8 cellular contexts compared by ENCODE assay signal in genomic region chr6:161226005-161226964, GRCh38. TPM values are rescaled to one million over a fixed set of nuclear protein-coding genes. Genes with fewer than 3 reads are reported as not detected.
DNase-seq lines count a peak whose midpoint lies in the region; ATAC-seq and TF ChIP-seq lines count a peak whose summit lies in the region.
"Had no signal": no experiment of that assay in that cellular context is flagged by ENCODE, and none has a peak within 500 bp of the region (broad histone marks: within the 10 kb centered on the region; RNA-seq: fewer than 3 reads in every experiment).

No MANE protein-coding gene starts in this region.

- intact Hi-C loops in posterior vena cava (cut with DNase I) (no loop called here), transverse colon (cut with DNase I; ENCODE audit: low total_unique reads) (no loop called here)

- peak overlapping the region; percentile 70 for H3K4me3 Mint-ChIP-seq in activated naive CD8-positive, alpha-beta T cell treated with anti-CD3 and anti-CD28 coated beads, Interleukin-2, amount 10 ng/mL, durations not matched to agents 7 days and 5 days
- H3K4me3 Mint-ChIP-seq in progenitor cell of endocrine pancreas (ENCODE audit: low read depth) = no peak overlapping the region

- H3K27me3 ChIP-seq in transverse colon = no peaks in the 10 kb centered on the region

- no peaks in the 10 kb centered on the region for H3K36me3 ChIP-seq in transverse colon

- peak overlapping the region; percentile 82 for H3K27ac Mint-ChIP-seq in activated naive CD8-positive, alpha-beta T cell treated with anti-CD3 and anti-CD28 coated beads, Interleukin-2, amount 10 ng/mL, durations not matched to agents 7 days and 5 days
- peak overlapping the region; percentile 49 for H3K27ac Mint-ChIP-seq in progenitor cell of endocrine pancreas

- in situ Hi-C loops in transverse colon (cut with MboI; ENCODE audit: low pct_ligation_motif_present in 1 of 4, low pct_unique_long_range_greater_than_20kb in 1 of 4, low sequenced_read_pairs in 3 of 4) = no loop called here

- WGBS in transverse colon (ENCODE audit: low coverage in 1 of 2), 2 donors = 37 to 71% methylated on average over 2 to 8 of the region's 8 CpGs

- peaks cover 7% of the 10 kb centered on the region for H3K36me3 Mint-ChIP-seq in activated naive CD8-positive, alpha-beta T cell treated with anti-CD3 and anti-CD28 coated beads, Interleukin-2, amount 10 ng/mL, durations not matched to agents 7 days and 5 days
- peaks cover 30% of the 10 kb centered on the region for H3K36me3 Mint-ChIP-seq in progenitor cell of endocrine pancreas (ENCODE audit: insufficient read depth)

- no peak overlapping the region for H3K4me3 ChIP-seq in transverse colon

- TF ChIP-seq POLR2A in transverse colon (IDR thresholded peaks at IDR 0.05) = no peak

- H3K9me3 ChIP-seq in transverse colon = no peaks in the 10 kb centered on the region

- H3K4me1 ChIP-seq in transverse colon = peaks cover 0 to 16% (median 4%) of the 10 kb centered on the region in 4 donors

- peak; percentile 34 for DNase-seq in activated naive CD8-positive, alpha-beta T cell treated with anti-CD3 and anti-CD28 coated beads, Interleukin-2, amount 10 ng/mL, durations not matched to agents 7 days and 5 days
- no peak for DNase-seq in progenitor cell of endocrine pancreas (ENCODE audit: low spot score, unreplicated experiment)
- DNase-seq in posterior vena cava (ENCODE audit: low spot score) = no peak
- DNase-seq in transverse colon = no peak
- no peak for DNase-seq in SHP77 (lab: John Stamatoyannopoulos, UW)
- DNase-seq: NCI-H2081 treated with DMSO at 0.1 percent for 48 hours had no signal

- POLR2A ChIA-PET in activated naive CD8-positive, alpha-beta T cell treated with anti-CD3 and anti-CD28 coated beads, Interleukin-2, amount 10 ng/mL, durations not matched to agents 7 days and 5 days (lab: Charles Lee) = interaction anchor here (0.9 kb wide), 1 partner anchor 48 kb away, joined by 5 read pairs; the partner anchor contains the start of gene AGPAT4

- no peak for TF ChIP-seq EP300 in transverse colon (IDR thresholded peaks at IDR 0.05; ENCODE audit: low read depth)

- TF ChIP-seq CTCF in progenitor cell of endocrine pancreas (IDR thresholded peaks at IDR 0.05; ENCODE audit: unreplicated experiment) (no peak), transverse colon (IDR thresholded peaks at IDR 0.05) (no peak)

- no peaks in the 10 kb centered on the region for H3K27me3 Mint-ChIP-seq in activated naive CD8-positive, alpha-beta T cell treated with anti-CD3 and anti-CD28 coated beads, Interleukin-2, amount 10 ng/mL, durations not matched to agents 7 days and 5 days
- no peaks in the 10 kb centered on the region for H3K27me3 Mint-ChIP-seq in progenitor cell of endocrine pancreas

- no peaks in the 10 kb centered on the region for H3K9me3 Mint-ChIP-seq in activated naive CD8-positive, alpha-beta T cell treated with anti-CD3 and anti-CD28 coated beads, Interleukin-2, amount 10 ng/mL, durations not matched to agents 7 days and 5 days
- peaks cover 7% of the 10 kb centered on the region for H3K9me3 Mint-ChIP-seq in progenitor cell of endocrine pancreas (ENCODE audit: low read depth)

- no peak overlapping the region for H3K27ac ChIP-seq in transverse colon

- ATAC-seq in GM19351 (IDR thresholded peaks at IDR 0.05; ENCODE audit: unreplicated experiment) (peak; percentile 44), HG03025 (IDR thresholded peaks at IDR 0.05; ENCODE audit: low FRiP score, unreplicated experiment) (peak; percentile 46)
- peak; percentile 69 for ATAC-seq in activated naive CD8-positive, alpha-beta T cell treated with anti-CD3 and anti-CD28 coated beads, Interleukin-2, amount 10 ng/mL, durations not matched to agents 7 days and 5 days (ENCODE audit: low read depth)

- H3K4me1 Mint-ChIP-seq in activated naive CD8-positive, alpha-beta T cell treated with anti-CD3 and anti-CD28 coated beads, Interleukin-2, amount 10 ng/mL, durations not matched to agents 7 days and 5 days = peaks cover 21% of the 10 kb centered on the region
- H3K4me1 Mint-ChIP-seq in progenitor cell of endocrine pancreas (ENCODE audit: low read depth) = peaks cover 32% of the 10 kb centered on the region

RNA-seq across cellular contexts. Expression of gene AGPAT4, which starts 47.6 kb away (rescaled TPM):
- total RNA-seq in activated naive CD8-positive, alpha-beta T cell treated with anti-CD3 and anti-CD28 coated beads, Interleukin-2, amount 10 ng/mL, durations not matched to agents 7 days and 5 days = 1 to 10 TPM; 2.7 to 4.9 TPM
- 43.7 and 44.2 TPM in 2 replicates for total RNA-seq in progenitor cell of endocrine pancreas
- total RNA-seq in posterior vena cava = 10 to 100 TPM; 12.8 to 14.0 TPM
- total RNA-seq in transverse colon = 1 to 10 TPM; 2.2 to 6.4 (median 4.4) TPM
